Comparison of ENCODE assay signal across 10 cellular contexts in the genomic region with DNA sequence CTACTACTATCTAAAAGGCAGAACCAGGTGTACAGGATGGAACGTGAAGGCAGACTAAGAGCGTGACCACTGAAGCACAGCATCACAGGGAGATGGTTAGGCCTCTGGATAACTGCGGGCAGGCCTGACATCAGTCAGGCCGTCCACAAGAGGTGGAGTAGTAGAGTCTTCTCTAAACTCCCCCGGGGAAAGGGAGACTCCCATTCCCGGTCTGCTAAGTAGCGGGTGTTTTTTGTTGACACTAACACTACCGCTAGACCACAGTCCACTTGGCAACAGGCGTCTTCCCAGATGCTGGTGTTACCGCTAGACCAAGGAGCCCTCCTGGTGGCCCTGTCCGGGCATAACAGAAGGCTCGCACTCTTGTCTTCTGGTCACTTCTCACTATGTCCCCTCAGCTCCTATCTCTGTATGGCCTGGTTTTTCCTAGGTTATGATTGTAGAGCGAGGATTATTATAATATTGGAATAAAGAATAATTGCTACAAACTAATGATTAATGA. TPM values are rescaled to one million over a fixed set of nuclear protein-coding genes. Genes with fewer than 3 reads are reported as not detected.
"Had no signal": no experiment of that assay in that cellular context is flagged by ENCODE, and none has a peak within 500 bp of the region (broad histone marks: within the 10 kb centered on the region; RNA-seq: fewer than 3 reads in every experiment).

No MANE protein-coding gene starts in this region.

RNA-seq across cellular contexts. Expression of a gene that starts 15.2 kb away (rescaled TPM):
- total RNA-seq: fibroblast of lung, frontal cortex, glomerular endothelial cell, kidney epithelial cell, lower leg skin, mammary epithelial cell, mesenteric fat pad, occipital lobe, renal cortical epithelial cell had no signal
- polyA plus RNA-seq: fibroblast of lung; mammary epithelial cell; naive thymus-derived CD8-positive, alpha-beta T cell had no signal
